10 cellular contexts compared by ENCODE assay signal in the genomic region with DNA sequence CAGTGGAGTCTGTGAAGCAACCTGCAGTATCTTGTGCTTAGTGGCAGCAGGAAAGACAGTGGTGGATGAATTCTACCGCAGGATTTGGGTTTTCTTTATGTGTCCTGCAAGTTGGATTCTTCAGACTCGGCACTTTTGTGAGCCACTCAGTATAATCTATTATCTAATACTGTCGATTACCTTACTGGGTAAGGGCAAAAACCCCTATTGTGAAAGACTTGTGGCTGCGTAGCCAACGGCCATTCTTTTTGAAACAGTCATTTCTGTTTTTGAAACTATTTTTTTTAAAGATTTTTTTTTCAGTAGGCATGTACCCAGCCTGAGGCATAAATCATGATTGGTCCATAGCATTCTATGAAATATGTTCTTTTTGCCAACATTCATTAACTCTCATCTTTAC. TPM values are rescaled to one million over a fixed set of nuclear protein-coding genes. Genes with fewer than 3 reads are reported as not detected.
DNase-seq lines count a peak whose midpoint lies in the region; ATAC-seq and TF ChIP-seq lines count a peak whose summit lies in the region.
"Had no signal": no experiment of that assay in that cellular context is flagged by ENCODE, and none has a peak within 500 bp of the region (broad histone marks: within the 10 kb centered on the region; RNA-seq: fewer than 3 reads in every experiment).

No MANE protein-coding gene starts in this region.

- ATAC-seq in stimulated activated naive CD8-positive, alpha-beta T cell treated with anti-CD3 and anti-CD28 coated beads, Interleukin-15, Interleukin-2, amounts not matched to agents 100 U/mL and 50 U/mL, for 24 hours = no peak
- no peak for ATAC-seq in activated B cell treated with CpG ODN at 0.5 μM for 24 hours (ENCODE audit: low read depth)
- no peak for ATAC-seq in PC-3
- no peak for ATAC-seq in left lung
- no peak for ATAC-seq in esophagus mucosa

- H3K27ac ChIP-seq in iPS-18a (ENCODE audit: low read length) (no peak overlapping the region), PC-3 (ENCODE audit: low read length) (no peak overlapping the region), left lung (no peak overlapping the region)

- H4K20me1 ChIP-seq in PC-3 (ENCODE audit: low read length) = peaks cover 7% of the 10 kb centered on the region; the same call in 1 of the 2 replicates

- H3K4me1 ChIP-seq in iPS-18a (ENCODE audit: control insufficient read depth, low read depth, low read length) (peaks cover 10% of the 10 kb centered on the region), PC-3 (ENCODE audit: insufficient read depth, low read length) (peaks cover 23% of the 10 kb centered on the region), left lung (peaks cover 16 to 33% of the 10 kb centered on the region in 2 donors)

- H3K9ac ChIP-seq in iPS-18a (ENCODE audit: low read length) = no peak overlapping the region
- no peak overlapping the region for H3K9ac ChIP-seq in PC-3 (ENCODE audit: low read length)

- no peak for TF ChIP-seq CTCF in activated B cell treated with CpG ODN at 0.5 μM for 24 hours (IDR thresholded peaks at IDR 0.05)
- TF ChIP-seq CTCF in PC-3 (conservative IDR thresholded peaks at IDR 0.05; ENCODE audit: low read depth, low read length) = no peak
- TF ChIP-seq CTCF in left lung (IDR thresholded peaks at IDR 0.05) = no peak

- intact Hi-C loops in activated B cell treated with CpG ODN at 0.5 μM for 24 hours (cut with micrococcal nuclease) = loop anchor here (5.0 kb wide), 1 partner anchor 881 kb away; a partner anchor contains a TSS
- intact Hi-C loops in PC-3 (cut with micrococcal nuclease) = no loop called here
- intact Hi-C loops in left lung (cut with DNase I) = no loop called here

- H3K4me3 ChIP-seq in iPS-18a (ENCODE audit: low read length) (peak overlapping the region; percentile 98), PC-3 (ENCODE audit: low read length) (no peak overlapping the region), left lung (no peak overlapping the region)

- H3K27ac Mint-ChIP-seq in stimulated activated naive CD8-positive, alpha-beta T cell treated with anti-CD3 and anti-CD28 coated beads, Interleukin-15, Interleukin-2, amounts not matched to agents 100 ng/mL and 50 ng/mL, for 24 hours = no peak overlapping the region
- no peak overlapping the region for H3K27ac Mint-ChIP-seq in activated B cell treated with CpG ODN at 0.5 μM for 24 hours

- H3K27me3 Mint-ChIP-seq in stimulated activated naive CD8-positive, alpha-beta T cell treated with anti-CD3 and anti-CD28 coated beads, Interleukin-15, Interleukin-2, amounts not matched to agents 100 ng/mL and 50 ng/mL, for 24 hours = no peaks in the 10 kb centered on the region
- H3K27me3 Mint-ChIP-seq in activated B cell treated with CpG ODN at 0.5 μM for 24 hours = peaks cover 2% of the 10 kb centered on the region

- no peaks in the 10 kb centered on the region for H3K27me3 ChIP-seq in iPS-18a (ENCODE audit: control insufficient read depth, insufficient read depth, low read length)
- no peaks in the 10 kb centered on the region for H3K27me3 ChIP-seq in PC-3 (ENCODE audit: low read length)
- no peaks in the 10 kb centered on the region for H3K27me3 ChIP-seq in left lung

- H3K4me2 ChIP-seq in PC-3 (ENCODE audit: low read length) = no peak overlapping the region

- CTCF ChIA-PET in activated B cell treated with CpG ODN at 0.5 μM for 24 hours (lab: Charles Lee) (no interaction called here), PC-3 (lab: Charles Lee) (no interaction called here)

- peaks cover 28% of the 10 kb centered on the region for H3K4me1 Mint-ChIP-seq in stimulated activated naive CD8-positive, alpha-beta T cell treated with anti-CD3 and anti-CD28 coated beads, Interleukin-15, Interleukin-2, amounts not matched to agents 100 ng/mL and 50 ng/mL, for 24 hours (ENCODE audit: low read depth)
- H3K4me1 Mint-ChIP-seq in activated B cell treated with CpG ODN at 0.5 μM for 24 hours = peaks cover 34% of the 10 kb centered on the region

- H2AFZ ChIP-seq in PC-3 (ENCODE audit: low read length) = no peak overlapping the region

- DNase-seq in stimulated activated naive CD8-positive, alpha-beta T cell treated with anti-CD3 and anti-CD28 coated beads, Interleukin-15, Interleukin-2, amounts not matched to agents 100 U/mL and 50 U/mL, for 24 hours = no peak
- DNase-seq in activated B cell treated with CpG ODN at 0.5 μM for 24 hours = no peak
- no peak for DNase-seq in PC-3
- DNase-seq in left lung = no peak
- no peak for DNase-seq in DMS 273 (lab: John Stamatoyannopoulos, UW; ENCODE audit: unreplicated experiment)
- DNase-seq: anterior cingulate cortex, NCI-H2029 treated with DMSO at 0.1 percent for 48 hours had no signal

- H3K9me3 Mint-ChIP-seq in stimulated activated naive CD8-positive, alpha-beta T cell treated with anti-CD3 and anti-CD28 coated beads, Interleukin-15, Interleukin-2, amounts not matched to agents 100 ng/mL and 50 ng/mL, for 24 hours = no peaks in the 10 kb centered on the region
- H3K9me3 Mint-ChIP-seq in activated B cell treated with CpG ODN at 0.5 μM for 24 hours = no peaks in the 10 kb centered on the region

- no TSS peak for BruUV-seq in PC-3 (replicated peaks; lab: Mats Ljungman, UMichigan)

- peak overlapping the region; percentile 99 for H3K4me3 Mint-ChIP-seq in stimulated activated naive CD8-positive, alpha-beta T cell treated with anti-CD3 and anti-CD28 coated beads, Interleukin-15, Interleukin-2, amounts not matched to agents 100 ng/mL and 50 ng/mL, for 24 hours
- H3K4me3 Mint-ChIP-seq in activated B cell treated with CpG ODN at 0.5 μM for 24 hours = peak overlapping the region; percentile 98

- H3K36me3 Mint-ChIP-seq in stimulated activated naive CD8-positive, alpha-beta T cell treated with anti-CD3 and anti-CD28 coated beads, Interleukin-15, Interleukin-2, amounts not matched to agents 100 ng/mL and 50 ng/mL, for 24 hours (ENCODE audit: low read depth) = peaks cover 5% of the 10 kb centered on the region
- H3K36me3 Mint-ChIP-seq in activated B cell treated with CpG ODN at 0.5 μM for 24 hours (ENCODE audit: low read depth) = peaks cover 17% of the 10 kb centered on the region

- H3K9me3 ChIP-seq in iPS-18a (ENCODE audit: control insufficient read depth, low read depth, low read length) (no peaks in the 10 kb centered on the region), PC-3 (ENCODE audit: low read length) (no peaks in the 10 kb centered on the region), left lung (no peaks in the 10 kb centered on the region)

- H3K79me2 ChIP-seq in PC-3 (ENCODE audit: low read length) = peaks cover 31% of the 10 kb centered on the region

- H3K36me3 ChIP-seq in iPS-18a (ENCODE audit: control insufficient read depth, low read depth, low read length) = peaks cover under 1% of the 10 kb centered on the region
- peaks cover 4% of the 10 kb centered on the region for H3K36me3 ChIP-seq in PC-3 (ENCODE audit: low read depth, low read length)
- peaks cover 0 to 4% of the 10 kb centered on the region in 2 donors for H3K36me3 ChIP-seq in left lung

- POLR2A ChIA-PET in activated B cell treated with CpG ODN at 0.5 μM for 24 hours (lab: Charles Lee) (interaction anchor here (0.6 to 3.6 kb wide), 3 partner anchors 12 to 1655 kb away, joined by 6 to 28 read pairs (median 20); a partner anchor contains a TSS), PC-3 (lab: Charles Lee; ENCODE audit: unreplicated experiment) (interaction anchor here (0.6 kb wide), 1 partner anchor 14 kb away, joined by 4 read pairs; no protein-coding TSS in a partner anchor)

- peaks cover 4% of the 10 kb centered on the region for H3F3A ChIP-seq in PC-3 (ENCODE audit: low read length, unreplicated experiment)

- no peaks in the 10 kb centered on the region for H3K9me2 ChIP-seq in PC-3 (replicated peaks; ENCODE audit: low read length)

RNA-seq across cellular contexts. Expression of a gene that starts 1.5 kb away (rescaled TPM):
- 48.3 and 49.3 TPM in 2 replicates for total RNA-seq in activated B cell treated with CpG ODN at 0.5 μM for 24 hours
- total RNA-seq in PC-3 (2014; rRNA removed) = 23.2 and 27.8 TPM in 2 replicates
- 10 to 100 TPM; 40.6 to 48.8 TPM for total RNA-seq in left lung
- 23.4 TPM for total RNA-seq in esophagus mucosa

RNA-seq across cellular contexts. Expression of a gene that starts 58.9 kb away (rescaled TPM):
- total RNA-seq in activated B cell treated with CpG ODN at 0.5 μM for 24 hours (23.3 and 24.3 TPM in 2 replicates), PC-3 (2014; rRNA removed) (7.4 and 9.0 TPM in 2 replicates), left lung (10 to 100 TPM; 18.9 to 23.2 TPM), esophagus mucosa (5.5 TPM)
